ENCODE assay signal across 11 cellular contexts in genomic region chr2:138275881-138276280, GRCh38.
DNase-seq lines count a peak whose midpoint lies in the region; ATAC-seq and TF ChIP-seq lines count a peak whose summit lies in the region.
"Had no signal": no experiment of that assay in that cellular context is flagged by ENCODE, and none has a peak within 500 bp of the region (broad histone marks: within the 10 kb centered on the region; RNA-seq: fewer than 3 reads in every experiment).

No MANE protein-coding gene starts in this region.

- 81 to 90% (median 84%) methylated on average over 4 of the region's 4 CpGs for WGBS in heart left ventricle, 4 donors

- POLR2A ChIA-PET in RWPE1 (lab: Yijun Ruan, JAX; ENCODE audit: low non-redundant PET): no interaction called here

- TF ChIP-seq POLR2A in heart left ventricle (IDR thresholded peaks at IDR 0.05): no peak

- no peaks in the 10 kb centered on the region for H3K9me3 ChIP-seq in cardiac muscle cell (ENCODE audit: low read depth)
- H3K9me3 ChIP-seq in heart left ventricle: no peaks in the 10 kb centered on the region
- no peaks in the 10 kb centered on the region for H3K9me3 ChIP-seq in upper lobe of right lung
- H3K9me3 ChIP-seq: BE2C had no signal

- no peak for ATAC-seq in heart left ventricle
- peak; percentile 84 for ATAC-seq in upper lobe of right lung
- no peak for ATAC-seq in HG02642 (IDR thresholded peaks at IDR 0.05; ENCODE audit: poor library complexity, unreplicated experiment)
- ATAC-seq: activated T-cell treated with anti-CD3 and anti-CD28 coated beads, Interleukin-2, amount 50 U/mL, for 72 hours had no signal

- TF ChIP-seq CTCF in cardiac muscle cell (IDR thresholded peaks at IDR 0.05; ENCODE audit: low read depth, low read length) (no peak), heart left ventricle (IDR thresholded peaks at IDR 0.05) (no peak), RWPE1 (conservative IDR thresholded peaks at IDR 0.05; ENCODE audit: low read depth) (no peak), upper lobe of right lung (IDR thresholded peaks at IDR 0.05) (no peak), GM20000 (IDR thresholded peaks at IDR 0.05; ENCODE audit: extremely low read depth, missing control alignments) (no peak)

- intact Hi-C loops in heart left ventricle (cut with DNase I) (no loop called here), upper lobe of right lung (cut with DNase I) (no loop called here)

- no peak overlapping the region for H3K4me3 ChIP-seq in cardiac muscle cell
- no peak overlapping the region for H3K4me3 ChIP-seq in heart left ventricle
- no peak overlapping the region for H3K4me3 ChIP-seq in upper lobe of right lung

- DNase-seq in cardiac muscle cell (ENCODE audit: low read depth in 1 of 2, low spot score in 1 of 2): no peak
- no peak for DNase-seq in heart left ventricle
- peak; percentile 31 for DNase-seq in RWPE1 (ENCODE audit: low spot score)
- peak; percentile 57 for DNase-seq in iris pigment epithelial cell (ENCODE audit: low read depth)
- DNase-seq in upper lobe of right lung: no peak
- no peak for DNase-seq in COLO668 (lab: John Stamatoyannopoulos, UW; ENCODE audit: unreplicated experiment)
- no peak for DNase-seq in GM20000 (ENCODE audit: low spot score)
- DNase-seq: activated T-cell treated with anti-CD3 and anti-CD28 coated beads, Interleukin-2, amount 50 U/mL, for 72 hours; BE2C; MM.1S had no signal

- H3K36me3 ChIP-seq in cardiac muscle cell (no peaks in the 10 kb centered on the region), heart left ventricle (no peaks in the 10 kb centered on the region), upper lobe of right lung (no peaks in the 10 kb centered on the region)
- H3K36me3 ChIP-seq: BE2C had no signal

- H3K27ac ChIP-seq in cardiac muscle cell: peak overlapping the region; percentile 47
- no peak overlapping the region for H3K27ac ChIP-seq in heart left ventricle
- H3K27ac ChIP-seq in RWPE1: no peak overlapping the region
- no peak overlapping the region for H3K27ac ChIP-seq in upper lobe of right lung

- H3K4me1 ChIP-seq in cardiac muscle cell (ENCODE audit: low read depth): peaks cover 22% of the 10 kb centered on the region
- no peaks in the 10 kb centered on the region for H3K4me1 ChIP-seq in heart left ventricle
- peaks cover 3% of the 10 kb centered on the region for H3K4me1 ChIP-seq in upper lobe of right lung

- CTCF ChIA-PET in RWPE1 (lab: Yijun Ruan, JAX): no interaction called here

- no peaks in the 10 kb centered on the region for H3K27me3 ChIP-seq in cardiac muscle cell
- no peaks in the 10 kb centered on the region for H3K27me3 ChIP-seq in heart left ventricle
- H3K27me3 ChIP-seq in upper lobe of right lung: no peaks in the 10 kb centered on the region
- H3K27me3 ChIP-seq: BE2C had no signal

Comparison
In these comparisons a context has a peak if more than half of its experiments do, and no peak if none do; other contexts are left out.
1. DNase-seq: peak in RWPE1 (single experiment) and iris pigment epithelial cell (single experiment); none in cardiac muscle cell (0 of 2), heart left ventricle (0 of 5), upper lobe of right lung (single experiment), COLO668 (single experiment) and GM20000 (single experiment).